Comparison of ENCODE assay signal across 1 cellular context in genomic region chr11:64296830-64297721, GRCh38.
TF ChIP-seq lines count a peak whose summit lies in the region.

No MANE protein-coding gene starts in this region.

TF ChIP-seq in IMR-90, 13 proteins besides CTCF, POLR2A, EP300 and RAD21:
- no peak for TF ChIP-seq RCOR1 (IDR thresholded peaks at IDR 0.05; ENCODE audit: insufficient replicate concordance, low read length)
- peak; percentile 57; the same call in 1 of the 2 replicates for TF ChIP-seq BHLHE40 (IDR thresholded peaks at IDR 0.05; ENCODE audit: low read depth, low read length)
TF ChIP-seq in IMR-90: peak in this region for 1.
